Comparison of ENCODE assay signal across 8 cellular contexts in genomic region chr16:69340095-69340644, GRCh38. TPM values are rescaled to one million over a fixed set of nuclear protein-coding genes. Genes with fewer than 3 reads are reported as not detected.
DNase-seq lines count a peak whose midpoint lies in the region; ATAC-seq, FAIRE-seq and TF ChIP-seq lines count a peak whose summit lies in the region.

No MANE protein-coding gene starts in this region.

- peaks cover 5 to 16% of the 10 kb centered on the region in 2 experiments for H3K36me3 ChIP-seq in endothelial cell of umbilical vein (ENCODE audit: control insufficient read depth in 2 of 2, extremely low read depth in 1 of 2, insufficient read depth in 2 of 2, low read length in 2 of 2)

- peak overlapping the region; percentile 90 for H3K9ac ChIP-seq in endothelial cell of umbilical vein (replicated peaks; ENCODE audit: extremely low read depth, insufficient read depth, low read length)

- intact Hi-C loops in endothelial cell of umbilical vein (cut with micrococcal nuclease) = no loop called here

- H2AFZ ChIP-seq in endothelial cell of umbilical vein (ENCODE audit: low read depth, low read length) = peak overlapping the region; percentile 75

- peaks cover 36% of the 10 kb centered on the region for H3K4me1 Mint-ChIP-seq in osteocyte (ENCODE audit: unreplicated experiment)

- no peaks in the 10 kb centered on the region for H3K27me3 ChIP-seq in endothelial cell of umbilical vein (ENCODE audit: control insufficient read depth in 2 of 2, insufficient read depth in 2 of 2, low read length in 2 of 2)

- in situ Hi-C loops in GM13976 (cut with MboI; ENCODE audit: low sequenced_read_pairs, unreplicated experiment) = no loop called here

- POLR2A ChIA-PET in RWPE1 (lab: Yijun Ruan, JAX; ENCODE audit: low non-redundant PET) = interaction anchor here (2.5 kb wide), 1 partner anchor 10 kb away, joined by 11 read pairs; the partner anchor contains the start of gene PDF
- POLR2A ChIA-PET in endothelial cell of umbilical vein (lab: Charles Lee) = interaction anchor here (1.0 kb wide), 1 partner anchor 12 kb away, joined by 3 read pairs; no protein-coding TSS in a partner anchor

- H3K4me2 ChIP-seq in endothelial cell of umbilical vein (ENCODE audit: insufficient read depth, low read length) = peak overlapping the region; percentile 87

- TF ChIP-seq CTCF in RWPE1 (conservative IDR thresholded peaks at IDR 0.05; ENCODE audit: low read depth) = no peak
- TF ChIP-seq CTCF in endothelial cell of umbilical vein (IDR thresholded peaks at IDR 0.05; ENCODE audit: extremely low read depth in 1 of 2, insufficient read depth in 1 of 2, low read depth in 1 of 2, low read length in 2 of 2) = no peak
- no peak for TF ChIP-seq CTCF in osteocyte (IDR thresholded peaks at IDR 0.05)
- TF ChIP-seq CTCF in GM13976 (IDR thresholded peaks at IDR 0.05; ENCODE audit: borderline replicate concordance, control extremely low read depth, extremely low read depth, insufficient read depth, missing control alignments) = no peak

- peak overlapping the region; percentile 55 to 81 (median 75) for H3K4me3 ChIP-seq in endothelial cell of umbilical vein (replicated peaks in 1 of 3; ENCODE audit: insufficient read depth in 1 of 3, low read depth in 1 of 3, low read length in 3 of 3)

- TF ChIP-seq POLR2A in GM12892 (IDR thresholded peaks at IDR 0.05; ENCODE audit: low read depth, low read length) = no peak
- TF ChIP-seq POLR2A in endothelial cell of umbilical vein (IDR thresholded peaks at IDR 0.05; ENCODE audit: low read depth, low read length) = no peak
- TF ChIP-seq POLR2A in H54 (IDR thresholded peaks at IDR 0.05; ENCODE audit: low read depth, low read length) = no peak

- CTCF ChIA-PET in RWPE1 (lab: Yijun Ruan, JAX) (interaction anchor here (0.7 kb wide), 1 partner anchor 13 kb away, joined by 5 read pairs; no protein-coding TSS in a partner anchor), endothelial cell of umbilical vein (lab: Charles Lee) (interaction anchor here (1.0 to 1.2 kb wide), 2 partner anchors 41 to 414 kb away, joined by 5 read pairs; partner anchors contain the start of gene NOB1)

- BruUV-seq in endothelial cell of umbilical vein (replicated peaks; lab: Mats Ljungman, UMichigan) = TSS peak; percentile 46

- no peaks in the 10 kb centered on the region for H3K9me3 Mint-ChIP-seq in osteocyte (ENCODE audit: unreplicated experiment)

- peaks cover 29% of the 10 kb centered on the region for H3K79me2 ChIP-seq in endothelial cell of umbilical vein (ENCODE audit: control insufficient read depth, insufficient read depth, low read length)

- H3K36me3 Mint-ChIP-seq in osteocyte (ENCODE audit: unreplicated experiment) = peaks cover 15% of the 10 kb centered on the region

- no peak for DNase-seq in GM12892 (ENCODE audit: insufficient read length)
- no peak for DNase-seq in RWPE1 (ENCODE audit: low spot score)
- no peak for DNase-seq in endothelial cell of umbilical vein (ENCODE audit: low read depth, low spot score)
- no peak for DNase-seq in osteocyte (ENCODE audit: extremely low spot score, unreplicated experiment)
- DNase-seq in GM13976 (ENCODE audit: low spot score) = no peak
- no peak for DNase-seq in H54 (ENCODE audit: insufficient read length, low spot score)
- no peak for DNase-seq in middle frontal gyrus (ENCODE audit: extremely low spot score, low spot score)

- H3K4me1 ChIP-seq in endothelial cell of umbilical vein (ENCODE audit: control insufficient read depth, extremely low read depth, insufficient read depth, low read length) = peaks cover 16% of the 10 kb centered on the region

- FAIRE-seq in GM12892 (lab: Jason Lieb, UNC) (peak; percentile 63), endothelial cell of umbilical vein (lab: Jason Lieb, UNC) (no peak), H54 (lab: Jason Lieb, UNC) (no peak)

- H3K9me1 ChIP-seq in endothelial cell of umbilical vein (replicated peaks; ENCODE audit: control insufficient read depth, extremely low read depth, insufficient read depth, low read length) = no peaks in the 10 kb centered on the region

- no peak for ATAC-seq in GM19351 (IDR thresholded peaks at IDR 0.05; ENCODE audit: unreplicated experiment)

- no peaks in the 10 kb centered on the region for H3K27me3 Mint-ChIP-seq in osteocyte (ENCODE audit: unreplicated experiment)

- no peaks in the 10 kb centered on the region for H3K9me3 ChIP-seq in endothelial cell of umbilical vein (replicated peaks; ENCODE audit: control insufficient read depth, insufficient read depth, low read length)

- peak overlapping the region; percentile 98 for H3K4me3 Mint-ChIP-seq in osteocyte (ENCODE audit: unreplicated experiment)

- no peaks in the 10 kb centered on the region for H4K20me1 ChIP-seq in endothelial cell of umbilical vein (replicated peaks; ENCODE audit: control insufficient read depth, extremely low read depth, insufficient read depth, low read length)

- H3K27ac ChIP-seq in RWPE1 (peak overlapping the region; percentile 88), endothelial cell of umbilical vein (ENCODE audit: insufficient read depth, low read depth, low read length) (peak overlapping the region; percentile 86)

- peak overlapping the region; percentile 96 for H3K27ac Mint-ChIP-seq in osteocyte (ENCODE audit: unreplicated experiment)

- dilution Hi-C loops in endothelial cell of umbilical vein (cut with MboI; ENCODE audit: extremely low pct_ligation_motif_present, low sequenced_read_pairs) = no loop called here

TF ChIP-seq in endothelial cell of umbilical vein, 7 proteins besides CTCF, POLR2A, EP300 and RAD21 (continues in another document):
- TF ChIP-seq, protein P1, sequence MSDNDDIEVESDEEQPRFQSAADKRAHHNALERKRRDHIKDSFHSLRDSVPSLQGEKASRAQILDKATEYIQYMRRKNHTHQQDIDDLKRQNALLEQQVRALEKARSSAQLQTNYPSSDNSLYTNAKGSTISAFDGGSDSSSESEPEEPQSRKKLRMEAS (IDR thresholded peaks at IDR 0.05; ENCODE audit: insufficient read depth, insufficient read length) = no peak
- no peak for TF ChIP-seq JUN (IDR thresholded peaks at IDR 0.05; ENCODE audit: borderline replicate concordance, insufficient read depth, insufficient read length, low read depth)

RNA-seq across cellular contexts. Expression of gene NIP7, which starts 0.6 kb away (rescaled TPM):
- polyA plus RNA-seq in GM12892 (2012; ENCODE audit: missing spikeins) = 32.7 TPM
- 40.9 and 46.8 TPM in 2 replicates for total RNA-seq in endothelial cell of umbilical vein
- 8.1 and 8.8 TPM in 2 replicates for polyA plus RNA-seq in endothelial cell of umbilical vein
- 11.6 and 12.3 TPM in 2 replicates for polyA plus RNA-seq in endothelial cell of umbilical vein (2011; cell fraction: cytosol; rRNA removed)
- 8.6 and 10.4 TPM in 2 replicates for polyA plus RNA-seq in endothelial cell of umbilical vein (2011; cell fraction: nucleus; rRNA removed)
- polyA plus RNA-seq in endothelial cell of umbilical vein (2012) = 32.2 and 44.1 TPM in 2 replicates
- 16.8 and 17.6 TPM in 2 replicates for polyA minus RNA-seq in endothelial cell of umbilical vein
- 12.2 TPM for polyA minus RNA-seq in endothelial cell of umbilical vein (2011; cell fraction: cytosol; rRNA and poly(A)+ RNA removed)
- polyA minus RNA-seq in endothelial cell of umbilical vein (2011; cell fraction: nucleus; rRNA and poly(A)+ RNA removed) = 6.8 and 10.9 TPM in 2 replicates
- 21.1 and 22.7 TPM in 2 replicates for total RNA-seq in osteocyte

RNA-seq across cellular contexts. Expression of gene COG8, which starts 0.8 kb away (rescaled TPM):
- 9.9 TPM for polyA plus RNA-seq in GM12892 (2012; ENCODE audit: missing spikeins)
- total RNA-seq in endothelial cell of umbilical vein = 25.1 and 31.6 TPM in 2 replicates
- 29.0 and 33.2 TPM in 2 replicates for polyA plus RNA-seq in endothelial cell of umbilical vein
- polyA plus RNA-seq in endothelial cell of umbilical vein (2011; cell fraction: cytosol; rRNA removed) = 22.4 and 24.1 TPM in 2 replicates
- 18.7 and 19.8 TPM in 2 replicates for polyA plus RNA-seq in endothelial cell of umbilical vein (2011; cell fraction: nucleus; rRNA removed)
- 14.8 and 19.5 TPM in 2 replicates for polyA plus RNA-seq in endothelial cell of umbilical vein (2012)
- 33.7 and 40.4 TPM in 2 replicates for polyA minus RNA-seq in endothelial cell of umbilical vein
- 43.8 TPM for polyA minus RNA-seq in endothelial cell of umbilical vein (2011; cell fraction: cytosol; rRNA and poly(A)+ RNA removed)
- 19.0 and 21.7 TPM in 2 replicates for polyA minus RNA-seq in endothelial cell of umbilical vein (2011; cell fraction: nucleus; rRNA and poly(A)+ RNA removed)
- 50.8 and 52.3 TPM in 2 replicates for total RNA-seq in osteocyte

RNA-seq across cellular contexts. Expression of gene PDF, which starts 9.8 kb away (rescaled TPM):
- 1.0 TPM for polyA plus RNA-seq in GM12892 (2012; ENCODE audit: missing spikeins)
- total RNA-seq in endothelial cell of umbilical vein (13.3 and 16.7 TPM in 2 replicates), osteocyte (11.8 and 12.6 TPM in 2 replicates)
- polyA plus RNA-seq in endothelial cell of umbilical vein = 12.1 and 13.1 TPM in 2 replicates
- polyA plus RNA-seq in endothelial cell of umbilical vein (2011; cell fraction: cytosol; rRNA removed) = 9.3 TPM in 2 replicates
- polyA plus RNA-seq in endothelial cell of umbilical vein (2011; cell fraction: nucleus; rRNA removed) = 3.0 and 4.9 TPM in 2 replicates
- polyA plus RNA-seq in endothelial cell of umbilical vein (2012) = 4.1 and 4.3 TPM in 2 replicates
- polyA minus RNA-seq in endothelial cell of umbilical vein = 2.7 and 3.0 TPM in 2 replicates
- 19.8 TPM for polyA minus RNA-seq in endothelial cell of umbilical vein (2011; cell fraction: cytosol; rRNA and poly(A)+ RNA removed)
- 1.6 and 2.4 TPM in 2 replicates for polyA minus RNA-seq in endothelial cell of umbilical vein (2011; cell fraction: nucleus; rRNA and poly(A)+ RNA removed)

RNA-seq across cellular contexts. Expression of gene TMED6, which starts 11.4 kb away (rescaled TPM):
- 2.1 TPM for polyA plus RNA-seq in GM12892 (2012; ENCODE audit: missing spikeins)
- total RNA-seq in endothelial cell of umbilical vein (0.37 and 1.2 TPM in 2 replicates), osteocyte (0.40 and 0.94 TPM in 2 replicates)
- polyA plus RNA-seq in endothelial cell of umbilical vein = not detected in 2 replicates
- not detected in 2 replicates for polyA plus RNA-seq in endothelial cell of umbilical vein (2011; cell fraction: cytosol; rRNA removed)
- 0.32 and 0.68 TPM in 2 replicates for polyA plus RNA-seq in endothelial cell of umbilical vein (2011; cell fraction: nucleus; rRNA removed)
- 0.68 and 0.74 TPM in 2 replicates for polyA plus RNA-seq in endothelial cell of umbilical vein (2012)
- 1.4 TPM in 1 of 2 replicates, not detected in the other for polyA minus RNA-seq in endothelial cell of umbilical vein
- polyA minus RNA-seq in endothelial cell of umbilical vein (2011; cell fraction: cytosol; rRNA and poly(A)+ RNA removed) = not detected
- polyA minus RNA-seq in endothelial cell of umbilical vein (2011; cell fraction: nucleus; rRNA and poly(A)+ RNA removed) = 0.91 TPM in 1 of 2 replicates, not detected in the other

RNA-seq across cellular contexts. Expression of gene VPS4A, which starts 29.0 kb away (rescaled TPM):
- 22.5 TPM for polyA plus RNA-seq in GM12892 (2012; ENCODE audit: missing spikeins)
- total RNA-seq in endothelial cell of umbilical vein (34.8 and 37.1 TPM in 2 replicates), osteocyte (33.6 and 34.7 TPM in 2 replicates)
- 20.9 and 22.3 TPM in 2 replicates for polyA plus RNA-seq in endothelial cell of umbilical vein
- 23.8 and 24.3 TPM in 2 replicates for polyA plus RNA-seq in endothelial cell of umbilical vein (2011; cell fraction: cytosol; rRNA removed)
- polyA plus RNA-seq in endothelial cell of umbilical vein (2011; cell fraction: nucleus; rRNA removed) = 39.1 and 39.8 TPM in 2 replicates
- polyA plus RNA-seq in endothelial cell of umbilical vein (2012) = 43.6 and 48.3 TPM in 2 replicates
- 23.5 and 28.4 TPM in 2 replicates for polyA minus RNA-seq in endothelial cell of umbilical vein
- polyA minus RNA-seq in endothelial cell of umbilical vein (2011; cell fraction: cytosol; rRNA and poly(A)+ RNA removed) = 16.0 TPM
- 17.9 and 21.1 TPM in 2 replicates for polyA minus RNA-seq in endothelial cell of umbilical vein (2011; cell fraction: nucleus; rRNA and poly(A)+ RNA removed)
